28 cellular contexts compared by ENCODE assay signal in genomic region chr1:42263019-42263418, GRCh38.
"Had no signal": no experiment of that assay in that cellular context is flagged by ENCODE, and none has a peak within 500 bp of the region (broad histone marks: within the 10 kb centered on the region; RNA-seq: fewer than 3 reads in every experiment).

No MANE protein-coding gene starts in this region.

- H3K4me1 ChIP-seq: uterus had no signal

- H3K4me2 ChIP-seq: neural progenitor cell, smooth muscle cell had no signal

- H2AFZ ChIP-seq: neural progenitor cell, parathyroid adenoma had no signal

- H3K36me3 ChIP-seq: neural progenitor cell, ovary, suprapubic skin, tibial artery, upper lobe of right lung, uterus had no signal

- H3K27me3 ChIP-seq: neural progenitor cell, ovary, spleen, suprapubic skin, testis, tibial artery, transverse colon, upper lobe of right lung, uterus had no signal

- H3K9me3 ChIP-seq: ovary, psoas muscle, spleen, suprapubic skin, testis, tibial artery, transverse colon, upper lobe of right lung, uterus had no signal

- H3K9ac ChIP-seq: neural progenitor cell, parathyroid adenoma had no signal

- H3K27ac ChIP-seq: neural progenitor cell, ovary, parathyroid adenoma, psoas muscle, spleen, suprapubic skin, testis, tibial artery, transverse colon, upper lobe of right lung, uterus had no signal

- DNase-seq: naive thymus-derived CD4-positive, alpha-beta T cell; natural killer cell; occipital lobe; ovary; posterior cingulate gyrus; psoas muscle; right cardiac atrium; spleen; stimulated activated CD4-positive, alpha-beta T cell treated with anti-CD3 and anti-CD28 coated beads, Interleukin-12 subunit alpha, Interleukin-12 subunit beta, amount 100 ng/mL, for 4 hours; stimulated activated CD4-positive, alpha-beta T cell treated with anti-CD3 and anti-CD28 coated beads, Interleukin-1b, Interleukin-23, amount 100 ng/mL, for 48 hours; stimulated activated CD4-positive, alpha-beta T cell treated with anti-CD3 and anti-CD28 coated beads, Interleukin-4, amount 100 ng/mL, for 1 hour; stimulated activated CD4-positive, alpha-beta T cell treated with anti-CD3 and anti-CD28 coated beads, Interleukin-4, amount 100 ng/mL, for 4 hours; stimulated activated CD8-positive, alpha-beta memory T cell treated with anti-CD3 and anti-CD28 coated beads, Interleukin-4, amount 100 ng/mL, for 48 hours; stimulated activated naive CD4-positive, alpha-beta T cell; stimulated activated naive CD8-positive, alpha-beta T cell treated with anti-CD3 and anti-CD28 coated beads, Interleukin-15, amount 100 ng/mL, for 72 hours; stimulated activated naive CD8-positive, alpha-beta T cell treated with anti-CD3 and anti-CD28 coated beads, Interleukin-15, Interleukin-2, amounts not matched to agents 100 U/mL and 50 U/mL, for 24 hours; substantia nigra; testis; tibial artery; transverse colon; upper lobe of right lung; uterus had no signal

- H3K4me3 ChIP-seq: neural progenitor cell, ovary, psoas muscle, smooth muscle cell, spleen, suprapubic skin, testis, tibial artery, transverse colon, upper lobe of right lung, uterus had no signal

- ATAC-seq: naive thymus-derived CD4-positive, alpha-beta T cell; natural killer cell; psoas muscle; right cardiac atrium; sciatic nerve; stimulated activated memory B cell treated with anti-CD40 and anti-IgM and Interleukin-4, amounts not matched to agents 10 μg/mL and 1 μg/mL and 100 μg/mL, for 72 hours; stimulated activated naive CD8-positive, alpha-beta T cell treated with anti-CD3 and anti-CD28 coated beads, Interleukin-15, amount 100 ng/mL, for 72 hours; stimulated activated naive CD8-positive, alpha-beta T cell treated with anti-CD3 and anti-CD28 coated beads, Interleukin-15, Interleukin-2, amounts not matched to agents 100 U/mL and 50 U/mL, for 24 hours; upper lobe of right lung had no signal
